ENCODE assay signal across 8 cellular contexts in genomic region chr5:171984748-171985419, GRCh38. TPM values are rescaled to one million over a fixed set of nuclear protein-coding genes. Genes with fewer than 3 reads are reported as not detected.
DNase-seq lines count a peak whose midpoint lies in the region; ATAC-seq lines count a peak whose summit lies in the region.

No MANE protein-coding gene starts in this region.

- DNase-seq in NCI-H2171 treated with DMSO at 0.1 percent for 48 hours (lab: John Stamatoyannopoulos, UW) (peak; percentile 8), NCI-H2171 (lab: John Stamatoyannopoulos, UW) (no peak), HuH-7.5 (ENCODE audit: low spot score) (no peak), islet precursor cell (no peak), cerebellum (ENCODE audit: low spot score) (no peak)
- peak in 1 of 2 donors; percentile 33 for DNase-seq in activated naive CD4-positive, alpha-beta T cell treated with anti-CD3 and anti-CD28 coated beads, Interleukin-2, amount 50 U/mL, for 72 hours (ENCODE audit: low spot score in 2 of 2)
- DNase-seq in natural killer cell treated with Interleukin-12 subunit alpha and Interleukin-12 subunit beta and Interleukin-15 and Interleukin-18, amount 100 ng/mL, for 72 hours (ENCODE audit: low spot score) = no peak

- ATAC-seq in HG03521 (IDR thresholded peaks at IDR 0.05; ENCODE audit: unreplicated experiment) = peak; percentile 40
- peak; percentile 87 to 89 for ATAC-seq in activated naive CD4-positive, alpha-beta T cell treated with anti-CD3 and anti-CD28 coated beads, Interleukin-2, amount 50 U/mL, for 72 hours
- ATAC-seq in natural killer cell treated with Interleukin-12 subunit alpha and Interleukin-12 subunit beta and Interleukin-15 and Interleukin-18, amount 100 ng/mL, for 72 hours = peak; percentile 92

- H3K9me3 Mint-ChIP-seq in activated naive CD4-positive, alpha-beta T cell treated with anti-CD3 and anti-CD28 coated beads, Interleukin-2, amount 50 U/mL, for 72 hours = peaks cover 4 to 10% of the 10 kb centered on the region in 2 donors
- no peaks in the 10 kb centered on the region for H3K9me3 Mint-ChIP-seq in natural killer cell treated with Interleukin-12 subunit alpha and Interleukin-12 subunit beta and Interleukin-15 and Interleukin-18, amount 100 ng/mL, for 72 hours

- H3K36me3 Mint-ChIP-seq in activated naive CD4-positive, alpha-beta T cell treated with anti-CD3 and anti-CD28 coated beads, Interleukin-2, amount 50 U/mL, for 72 hours = peaks cover 18 to 56% of the 10 kb centered on the region in 2 donors
- H3K36me3 Mint-ChIP-seq in natural killer cell treated with Interleukin-12 subunit alpha and Interleukin-12 subunit beta and Interleukin-15 and Interleukin-18, amount 100 ng/mL, for 72 hours = peaks cover 11% of the 10 kb centered on the region

- H3K4me1 Mint-ChIP-seq in natural killer cell treated with Interleukin-12 subunit alpha and Interleukin-12 subunit beta and Interleukin-15 and Interleukin-18, amount 100 ng/mL, for 72 hours (ENCODE audit: low read depth in 2 of 2) = peaks cover 45 to 54% of the 10 kb centered on the region in 2 donors

- H3K27me3 Mint-ChIP-seq in natural killer cell treated with Interleukin-12 subunit alpha and Interleukin-12 subunit beta and Interleukin-15 and Interleukin-18, amount 100 ng/mL, for 72 hours = no peaks in the 10 kb centered on the region

- peak overlapping the region; percentile 1 for H3K4me3 Mint-ChIP-seq in natural killer cell treated with Interleukin-12 subunit alpha and Interleukin-12 subunit beta and Interleukin-15 and Interleukin-18, amount 100 ng/mL, for 72 hours

- peak overlapping the region in 1 of 2 donors; percentile 24 for H3K27ac Mint-ChIP-seq in activated naive CD4-positive, alpha-beta T cell treated with anti-CD3 and anti-CD28 coated beads, Interleukin-2, amount 50 U/mL, for 72 hours
- H3K27ac Mint-ChIP-seq in natural killer cell treated with Interleukin-12 subunit alpha and Interleukin-12 subunit beta and Interleukin-15 and Interleukin-18, amount 100 ng/mL, for 72 hours = peak overlapping the region in 1 of 2 donors; percentile 21

RNA-seq across cellular contexts. Expression of gene FBXW11, which starts 21.6 kb away (rescaled TPM):
- 10 to 100 TPM; 40.7 to 41.7 TPM for total RNA-seq in activated naive CD4-positive, alpha-beta T cell treated with anti-CD3 and anti-CD28 coated beads, Interleukin-2, amount 50 U/mL, for 72 hours
- 10 to 100 TPM; 47.3 to 54.8 TPM for total RNA-seq in natural killer cell treated with Interleukin-12 subunit alpha and Interleukin-12 subunit beta and Interleukin-15 and Interleukin-18, amount 100 ng/mL, for 72 hours
- 91.2 TPM for total RNA-seq in cerebellum

Comparison
In these comparisons a context has a peak if more than half of its experiments do, and no peak if none do; other contexts are left out.
1. ATAC-seq: peak in every context shown above with its lines; median percentile 92 in natural killer cell treated with Interleukin-12 subunit alpha and Interleukin-12 subunit beta and Interleukin-15 and Interleukin-18, amount 100 ng/mL, for 72 hours; 88 in activated naive CD4-positive, alpha-beta T cell treated with anti-CD3 and anti-CD28 coated beads, Interleukin-2, amount 50 U/mL, for 72 hours; 40 in HG03521.